ENCODE assay signal across 9 cellular contexts in genomic region chr1:175000697-175001187, GRCh38. TPM values are rescaled to one million over a fixed set of nuclear protein-coding genes. Genes with fewer than 3 reads are reported as not detected.
DNase-seq lines count a peak whose midpoint lies in the region; ATAC-seq, FAIRE-seq and TF ChIP-seq lines count a peak whose summit lies in the region.
"Had no signal": no experiment of that assay in that cellular context is flagged by ENCODE, and none has a peak within 500 bp of the region (broad histone marks: within the 10 kb centered on the region; RNA-seq: fewer than 3 reads in every experiment).

No MANE protein-coding gene starts in this region.

- WGBS in lower leg skin, 2 donors = 3 to 4% methylated on average over 5 of the region's 5 CpGs

- TF ChIP-seq CTCF in right atrium auricular region (IDR thresholded peaks at IDR 0.05) = no peak
- TF ChIP-seq CTCF in astrocyte (IDR thresholded peaks at IDR 0.05; ENCODE audit: insufficient read depth, low read depth, low read length) = no peak
- TF ChIP-seq CTCF in lower leg skin (IDR thresholded peaks at IDR 0.05) = no peak
- TF ChIP-seq CTCF in vagina (IDR thresholded peaks at IDR 0.05) = no peak

- H3K36me3 ChIP-seq in right atrium auricular region (no peaks in the 10 kb centered on the region), astrocyte (ENCODE audit: insufficient read depth, low read length) (no peaks in the 10 kb centered on the region), vagina (peaks cover 0 to 3% of the 10 kb centered on the region in 2 donors)

- H3K27ac ChIP-seq in right atrium auricular region (peak overlapping the region; percentile 94 to 96), astrocyte (ENCODE audit: low read depth, low read length) (peak overlapping the region; percentile 77), vagina (peak overlapping the region; percentile 100)

- H3K9me3 Mint-ChIP-seq in astrocyte (ENCODE audit: unreplicated experiment) = no peaks in the 10 kb centered on the region

- H3K36me3 Mint-ChIP-seq in astrocyte (ENCODE audit: low read depth, unreplicated experiment) = peaks cover 2% of the 10 kb centered on the region

- peak overlapping the region; percentile 87 for H3K27ac Mint-ChIP-seq in astrocyte (ENCODE audit: unreplicated experiment)

- H3K4me2 ChIP-seq in astrocyte (ENCODE audit: low read length) = peak overlapping the region; percentile 95

- peak overlapping the region; percentile 82 to 85 for H3K4me3 ChIP-seq in right atrium auricular region
- peak overlapping the region; percentile 97 for H3K4me3 ChIP-seq in astrocyte (ENCODE audit: insufficient read depth, low read depth, low read length)
- H3K4me3 ChIP-seq in lower leg skin (ENCODE audit: low read depth, poor library complexity, severe bottlenecking) = peak overlapping the region; percentile 91
- H3K4me3 ChIP-seq in vagina = peak overlapping the region; percentile 88 to 98

- TF ChIP-seq POLR2A in lower leg skin (IDR thresholded peaks at IDR 0.05) (no peak), vagina (IDR thresholded peaks at IDR 0.05) (no peak)

- peaks cover 19% of the 10 kb centered on the region for H4K20me1 ChIP-seq in astrocyte (ENCODE audit: insufficient read depth, low read length)

- no peaks in the 10 kb centered on the region for H3K9me3 ChIP-seq in right atrium auricular region
- H3K9me3 ChIP-seq in astrocyte (ENCODE audit: insufficient read depth, low read depth, low read length) = no peaks in the 10 kb centered on the region
- H3K9me3 ChIP-seq in vagina = no peaks in the 10 kb centered on the region

- H2AFZ ChIP-seq in astrocyte (ENCODE audit: low read depth, low read length) = peak overlapping the region; percentile 83

- H3K9ac ChIP-seq in astrocyte (ENCODE audit: low read length) = peak overlapping the region; percentile 92

- H3K4me1 Mint-ChIP-seq in astrocyte (ENCODE audit: low read depth, unreplicated experiment) = peaks cover 15% of the 10 kb centered on the region

- H3K4me3 Mint-ChIP-seq in astrocyte (ENCODE audit: unreplicated experiment) = no peak overlapping the region

- no peaks in the 10 kb centered on the region for H3K27me3 Mint-ChIP-seq in astrocyte (ENCODE audit: low read depth, unreplicated experiment)

- no peak for ATAC-seq in left ventricle myocardium superior
- no peak for ATAC-seq in GM18873 (IDR thresholded peaks at IDR 0.05; ENCODE audit: low FRiP score, unreplicated experiment)
- no peak for ATAC-seq in sciatic nerve

- no peak for DNase-seq in right atrium auricular region (ENCODE audit: low spot score)
- DNase-seq in left ventricle myocardium superior = no peak
- DNase-seq in astrocyte (ENCODE audit: low read depth) = no peak
- DNase-seq in lower leg skin (ENCODE audit: low spot score in 2 of 2) = no peak
- DNase-seq in vagina (ENCODE audit: extremely low spot score in 2 of 2) = no peak
- DNase-seq in NCI-H510A (lab: John Stamatoyannopoulos, UW) = no peak
- DNase-seq in sciatic nerve (ENCODE audit: low spot score) = no peak
- DNase-seq: SHP77 treated with DMSO at 0.1 percent for 48 hours had no signal

- peaks cover 0 to 26% of the 10 kb centered on the region in 2 donors for H3K4me1 ChIP-seq in right atrium auricular region
- peaks cover 17% of the 10 kb centered on the region for H3K4me1 ChIP-seq in astrocyte (ENCODE audit: insufficient read depth, low read length)
- peaks cover 45% of the 10 kb centered on the region for H3K4me1 ChIP-seq in vagina

- no peaks in the 10 kb centered on the region for H3K27me3 ChIP-seq in right atrium auricular region
- no peaks in the 10 kb centered on the region for H3K27me3 ChIP-seq in astrocyte (ENCODE audit: insufficient read depth, low read length)
- no peaks in the 10 kb centered on the region for H3K27me3 ChIP-seq in vagina

- intact Hi-C loops in left ventricle myocardium superior (cut with micrococcal nuclease) = no loop called here
- intact Hi-C loops in lower leg skin (cut with DNase I; ENCODE audit: low total_unique reads) = no loop called here
- intact Hi-C loops in vagina (cut with DNase I) = no loop called here
- intact Hi-C loops in sciatic nerve (cut with DNase I) = no loop called here

- peaks cover 59% of the 10 kb centered on the region for H3K79me2 ChIP-seq in astrocyte (ENCODE audit: insufficient read depth, low read length)

- no peak for FAIRE-seq in astrocyte (lab: Jason Lieb, UNC)

RNA-seq across cellular contexts. Expression of gene CACYBP, which starts 1.0 kb away (rescaled TPM):
- 10 to 100 TPM; 40.5 to 59.7 TPM for total RNA-seq in right atrium auricular region
- total RNA-seq in left ventricle myocardium superior = 92.5 TPM
- total RNA-seq in astrocyte = 87.8 and 95.0 TPM in 2 replicates
- 10 to 100 TPM; 53.4 to 80.9 (median 57.9) TPM for total RNA-seq in lower leg skin
- total RNA-seq in vagina = 60.9 TPM
- total RNA-seq in sciatic nerve = 82.2 TPM

RNA-seq across cellular contexts. Expression of gene MRPS14, which starts 22.5 kb away (rescaled TPM):
- total RNA-seq in right atrium auricular region (10 to 100 TPM; 14.8 to 16.7 TPM), left ventricle myocardium superior (29.5 TPM), astrocyte (20.3 and 23.7 TPM in 2 replicates), lower leg skin (10 to 100 TPM in 3 of 4 donors, 1 to 10 TPM in 1; 6.4 to 16.5 (median 12.8) TPM), vagina (14.7 TPM), sciatic nerve (27.6 TPM)
